12 cellular contexts compared by ENCODE assay signal in genomic region chr21:36087362-36088138, GRCh38. TPM values are rescaled to one million over a fixed set of nuclear protein-coding genes. Genes with fewer than 3 reads are reported as not detected.
DNase-seq lines count a peak whose midpoint lies in the region; ATAC-seq and TF ChIP-seq lines count a peak whose summit lies in the region.
"Had no signal": no experiment of that assay in that cellular context is flagged by ENCODE, and none has a peak within 500 bp of the region (broad histone marks: within the 10 kb centered on the region; RNA-seq: fewer than 3 reads in every experiment).

No MANE protein-coding gene starts in this region.

- intact Hi-C loops in psoas muscle (cut with DNase I), result no loop called here

- peak; percentile 31 for DNase-seq in H7
- DNase-seq in SJCRH30, result peak; percentile 36 to 46
- DNase-seq in foreskin keratinocyte, result peak in 1 of 2 donors; percentile 40
- DNase-seq in psoas muscle, result no peak
- no peak for DNase-seq in DMS 273 treated with DMSO at 0.1 percent for 48 hours (lab: John Stamatoyannopoulos, UW)
- DNase-seq in omental fat pad (ENCODE audit: low spot score), result no peak
- no peak for DNase-seq in GM19238 (ENCODE audit: insufficient read length, low spot score)
- DNase-seq in GM19240 (ENCODE audit: insufficient read length, low spot score), result no peak
- DNase-seq: activated CD8-positive, alpha-beta T cell treated with anti-CD3 and anti-CD28 coated beads, Interleukin-2, amount 10 ng/mL, durations not matched to agents 7 days and 5 days; aorta; DMS79 had no signal

- peak; percentile 6 for TF ChIP-seq CTCF in foreskin keratinocyte (conservative IDR thresholded peaks at IDR 0.05)
- peak; percentile 7 for TF ChIP-seq CTCF in psoas muscle (IDR thresholded peaks at IDR 0.05)
- TF ChIP-seq CTCF in omental fat pad (IDR thresholded peaks at IDR 0.05), result no peak

- H3K27ac ChIP-seq in SJCRH30 (no peak overlapping the region), foreskin keratinocyte (no peak overlapping the region), psoas muscle (peak overlapping the region; percentile 38)
- H3K27ac ChIP-seq: SJSA1 had no signal

- H3K36me3 ChIP-seq in H7 (replicated peaks; ENCODE audit: control insufficient read depth, insufficient read depth, low read length), result no peaks in the 10 kb centered on the region
- no peaks in the 10 kb centered on the region for H3K36me3 ChIP-seq in SJCRH30
- H3K36me3 ChIP-seq in psoas muscle (ENCODE audit: insufficient read depth in 1 of 2, low read depth in 1 of 2), result no peaks in the 10 kb centered on the region
- H3K36me3 ChIP-seq: SJSA1 had no signal

- WGBS in psoas muscle, 3 donors, result 13 to 25% (median 24%) methylated on average over 6 of the region's 6 CpGs

- ATAC-seq in foreskin keratinocyte (no peak), psoas muscle (peak; percentile 40 to 89 (median 76)), omental fat pad (ENCODE audit: low FRiP score) (no peak)
- ATAC-seq: activated CD8-positive, alpha-beta T cell treated with anti-CD3 and anti-CD28 coated beads, Interleukin-2, amount 10 ng/mL, durations not matched to agents 7 days and 5 days had no signal

- H3K4me1 ChIP-seq in SJCRH30, result peaks cover 7% of the 10 kb centered on the region; the same call in 1 of the 2 replicates
- H3K4me1 ChIP-seq in foreskin keratinocyte, result peaks cover 11% of the 10 kb centered on the region
- H3K4me1 ChIP-seq in psoas muscle, result peaks cover 15% of the 10 kb centered on the region

- H3K9me3 ChIP-seq in SJCRH30 (replicated peaks) (no peaks in the 10 kb centered on the region), psoas muscle (no peaks in the 10 kb centered on the region)
- H3K9me3 ChIP-seq: SJSA1 had no signal

- no peak overlapping the region for H3K4me3 ChIP-seq in H7 (ENCODE audit: insufficient read depth, low read depth, low read length)
- H3K4me3 ChIP-seq in SJCRH30, result no peak overlapping the region
- H3K4me3 ChIP-seq in psoas muscle, result no peak overlapping the region
- H3K4me3 ChIP-seq: SJSA1 had no signal

- H3K27me3 ChIP-seq in H7 (ENCODE audit: control insufficient read depth, insufficient read depth, low read length) (no peaks in the 10 kb centered on the region), SJCRH30 (no peaks in the 10 kb centered on the region), foreskin keratinocyte (no peaks in the 10 kb centered on the region), psoas muscle (ENCODE audit: insufficient read depth in 3 of 3, low read length in 2 of 3) (no peaks in the 10 kb centered on the region)
- H3K27me3 ChIP-seq: SJSA1 had no signal

RNA-seq across cellular contexts. Expression of gene CBR1, which starts 17.7 kb away (rescaled TPM):
- 95.3 and 129 TPM in 2 replicates for total RNA-seq in H7 (2014; rRNA removed; shearing (Covaris generic))
- total RNA-seq in SJCRH30 (2014; rRNA removed; shearing (Covaris generic)), result not detected in 2 replicates
- total RNA-seq in foreskin keratinocyte (109 and 114 TPM in 2 replicates), psoas muscle (10 to 100 TPM; 15.2 to 47.7 (median 31.0) TPM), omental fat pad (100 to 1,000 TPM in 2 of 4 donors, 10 to 100 TPM in 2; 73.1 to 158 (median 93.3) TPM)
- polyA plus RNA-seq in foreskin keratinocyte (131 and 132 TPM in 2 replicates), psoas muscle (10 to 100 TPM; 45.9 to 94.0 (median 71.7) TPM)

RNA-seq across cellular contexts. Expression of gene SETD4, which starts 27.2 kb away (rescaled TPM):
- 13.8 and 14.7 TPM in 2 replicates for total RNA-seq in H7 (2014; rRNA removed; shearing (Covaris generic))
- total RNA-seq in SJCRH30 (2014; rRNA removed; shearing (Covaris generic)), result 15.9 TPM in 2 replicates
- total RNA-seq in foreskin keratinocyte (12.1 and 16.0 TPM in 2 replicates), psoas muscle (10 to 100 TPM in 2 of 4 donors, 1 to 10 TPM in 2; 6.5 to 12.1 (median 10.2) TPM), omental fat pad (10 to 100 TPM; 12.6 to 22.7 (median 16.8) TPM)
- polyA plus RNA-seq in foreskin keratinocyte (10.2 and 10.7 TPM in 2 replicates), psoas muscle (10 to 100 TPM in 2 of 3 donors, 1 to 10 TPM in 1; 8.7 to 17.9 (median 12.8) TPM)

RNA-seq across cellular contexts. Expression of gene CBR3, which starts 47.3 kb away (rescaled TPM):
- 8.3 and 12.1 TPM in 2 replicates for total RNA-seq in H7 (2014; rRNA removed; shearing (Covaris generic))
- 2.2 and 2.4 TPM in 2 replicates for total RNA-seq in SJCRH30 (2014; rRNA removed; shearing (Covaris generic))
- total RNA-seq in foreskin keratinocyte (6.2 and 7.9 TPM in 2 replicates), psoas muscle (1 to 10 TPM in 3 of 4 donors, under 1 TPM in 1; 0.64 to 1.9 (median 1.2) TPM), omental fat pad (10 to 100 TPM; 15.4 to 32.0 (median 18.4) TPM)
- polyA plus RNA-seq in foreskin keratinocyte (8.2 and 9.8 TPM in 2 replicates), psoas muscle (1 to 10 TPM; 1.2 to 1.8 (median 1.8) TPM)

Comparison
In these comparisons a context has a peak if more than half of its experiments do, and no peak if none do; other contexts are left out.
1. DNase-seq: peak in H7 (single experiment) and SJCRH30 (2 of 2); none in psoas muscle (0 of 2), DMS 273 treated with DMSO at 0.1 percent for 48 hours (single experiment), omental fat pad (single experiment), GM19238 (single experiment) and GM19240 (single experiment).
2. ATAC-seq: peak in psoas muscle (4 of 4); none in foreskin keratinocyte (single experiment) and omental fat pad (single experiment).
3. CTCF ChIP-seq: peak in foreskin keratinocyte (single experiment) and psoas muscle (single experiment); none in omental fat pad (0 of 3).
4. RNA of gene CBR1, which starts 17.7 kb away (total RNA-seq): 95.3 to 129 TPM in H7, 109 to 114 TPM in foreskin keratinocyte, 73.1 to 158 TPM in omental fat pad and 15.2 to 47.7 TPM in psoas muscle; not detected in SJCRH30; every median in the first group is over 10 times any median in the second.